In the genomic region with DNA sequence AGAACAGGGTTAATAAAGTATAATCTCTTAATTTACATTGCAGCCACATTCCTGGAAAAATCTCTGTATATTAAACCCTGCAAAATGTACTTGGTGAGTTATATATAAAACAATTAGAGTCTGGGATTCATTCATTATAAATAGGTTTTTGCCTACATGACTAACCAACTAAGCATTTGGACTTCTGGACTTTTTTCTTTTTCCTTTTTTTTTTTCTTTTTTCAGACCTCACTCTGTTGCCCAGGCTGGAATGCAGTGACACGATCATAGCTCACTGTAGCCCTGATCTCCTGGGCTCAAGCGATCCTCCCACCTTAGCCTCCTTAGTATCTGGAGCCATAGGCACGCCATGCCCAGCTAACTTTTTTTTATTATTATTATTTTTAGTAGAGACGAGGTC, we compare ENCODE assay signal across 22 cellular contexts. TPM values are rescaled to one million over a fixed set of nuclear protein-coding genes. Genes with fewer than 3 reads are reported as not detected.
DNase-seq lines count a peak whose midpoint lies in the region; ATAC-seq and TF ChIP-seq lines count a peak whose summit lies in the region.
"Had no signal": no experiment of that assay in that cellular context is flagged by ENCODE, and none has a peak within 500 bp of the region (broad histone marks: within the 10 kb centered on the region; RNA-seq: fewer than 3 reads in every experiment).

No MANE protein-coding gene starts in this region.

- peak overlapping the region; percentile 37 for H3K27ac ChIP-seq in colonic mucosa
- H3K27ac ChIP-seq in CD8-positive, alpha-beta T cell (ENCODE audit: low read depth, low read length): no peak overlapping the region
- H3K27ac ChIP-seq: vagina had no signal

- no peak overlapping the region for H3K9ac ChIP-seq in colonic mucosa (ENCODE audit: low read depth in 2 of 2, low read length in 2 of 2)

- H3K27ac Mint-ChIP-seq in neural crest cell (ENCODE audit: unreplicated experiment): no peak overlapping the region
- no peak overlapping the region for H3K27ac Mint-ChIP-seq in CD8-positive, alpha-beta T cell
- H3K27ac Mint-ChIP-seq: activated CD4-positive, alpha-beta memory T cell treated with anti-CD3 and anti-CD28 coated beads for 36 hours; brain; IgD-negative memory B cell had no signal

- TF ChIP-seq CTCF in AG10803 (conservative IDR thresholded peaks at IDR 0.05; ENCODE audit: low read length) (no peak), colonic mucosa (IDR thresholded peaks at IDR 0.05) (no peak), neural crest cell (conservative IDR thresholded peaks at IDR 0.05) (no peak)
- TF ChIP-seq CTCF in CD8-positive, alpha-beta T cell (IDR thresholded peaks at IDR 0.05): no peak

- CTCF ChIA-PET in CD8-positive, alpha-beta T cell (lab: Charles Lee): no interaction called here

- intact Hi-C loops in colonic mucosa (cut with DNase I): no loop called here
- intact Hi-C loops in CD8-positive, alpha-beta T cell (cut with DNase I, micrococcal nuclease): no loop called here

- no peaks in the 10 kb centered on the region for H3K27me3 ChIP-seq in colonic mucosa
- no peaks in the 10 kb centered on the region for H3K27me3 ChIP-seq in CD8-positive, alpha-beta T cell (ENCODE audit: insufficient read depth, low read length)
- H3K27me3 ChIP-seq: BE2C, Peyer's patch, vagina had no signal

- H3K9me3 Mint-ChIP-seq in neural crest cell: no peaks in the 10 kb centered on the region
- no peaks in the 10 kb centered on the region for H3K9me3 Mint-ChIP-seq in CD8-positive, alpha-beta T cell
- H3K9me3 Mint-ChIP-seq: activated CD4-positive, alpha-beta memory T cell treated with anti-CD3 and anti-CD28 coated beads for 36 hours; activated T-cell treated with anti-CD3 and anti-CD28 coated beads, Interleukin-2, amount 50 U/mL, for 4 hours; IgD-negative memory B cell had no signal

- peaks cover 20% of the 10 kb centered on the region for H3K4me1 Mint-ChIP-seq in neural crest cell
- peaks cover 59% of the 10 kb centered on the region for H3K4me1 Mint-ChIP-seq in CD8-positive, alpha-beta T cell (ENCODE audit: low read depth)

- H3K4me1 ChIP-seq in colonic mucosa: no peaks in the 10 kb centered on the region
- peaks cover 10% of the 10 kb centered on the region for H3K4me1 ChIP-seq in CD8-positive, alpha-beta T cell (ENCODE audit: insufficient read depth, low read length)

- H3K4me3 ChIP-seq in AG10803 (ENCODE audit: low read length): no peak overlapping the region
- H3K4me3 ChIP-seq in colonic mucosa: no peak overlapping the region
- H3K4me3 ChIP-seq in CD8-positive, alpha-beta T cell (ENCODE audit: low read depth, low read length): no peak overlapping the region
- H3K4me3 ChIP-seq: mucosa of descending colon, Peyer's patch, vagina had no signal

- H3K4me3 Mint-ChIP-seq in neural crest cell: peak overlapping the region; percentile 45
- H3K4me3 Mint-ChIP-seq in CD8-positive, alpha-beta T cell: no peak overlapping the region
- H3K4me3 Mint-ChIP-seq: activated CD4-positive, alpha-beta memory T cell treated with anti-CD3 and anti-CD28 coated beads for 36 hours; activated T-cell treated with anti-CD3 and anti-CD28 coated beads, Interleukin-2, amount 50 U/mL, for 4 hours had no signal

- H3K27me3 Mint-ChIP-seq in neural crest cell (ENCODE audit: low read depth): no peaks in the 10 kb centered on the region
- no peaks in the 10 kb centered on the region for H3K27me3 Mint-ChIP-seq in CD8-positive, alpha-beta T cell (ENCODE audit: low read depth)
- H3K27me3 Mint-ChIP-seq: activated CD4-positive, alpha-beta memory T cell treated with anti-CD3 and anti-CD28 coated beads for 36 hours; IgD-negative memory B cell had no signal

- no peaks in the 10 kb centered on the region for H3K36me3 Mint-ChIP-seq in neural crest cell (ENCODE audit: low read depth)
- peaks cover 46% of the 10 kb centered on the region for H3K36me3 Mint-ChIP-seq in CD8-positive, alpha-beta T cell

- no peaks in the 10 kb centered on the region for H3K9me3 ChIP-seq in colonic mucosa
- no peaks in the 10 kb centered on the region for H3K9me3 ChIP-seq in CD8-positive, alpha-beta T cell (ENCODE audit: low read length)
- H3K9me3 ChIP-seq: BE2C, mucosa of descending colon, Peyer's patch, vagina had no signal

- POLR2A ChIA-PET in CD8-positive, alpha-beta T cell (lab: Charles Lee): no interaction called here

- DNase-seq in AG10803 (ENCODE audit: low read depth) (peak; percentile 55), NCI-H226 (peak; percentile 2), colonic mucosa (no peak), neural crest cell (ENCODE audit: low read depth, low spot score) (no peak)
- DNase-seq in CD8-positive, alpha-beta T cell: no peak
- DNase-seq: activated CD4-positive, alpha-beta memory T cell treated with anti-CD3 and anti-CD28 coated beads for 36 hours; activated naive CD4-positive, alpha-beta T cell treated with anti-CD3 and anti-CD28 coated beads, Interleukin-2, amount 50 U/mL, for 16 hours; activated T-cell treated with anti-CD3 and anti-CD28 coated beads, Interleukin-2, amount 50 U/mL, for 4 hours; BE2C; GDM1; mucosa of descending colon; NCI-H69; Peyer's patch; retina; stimulated activated CD4-positive, alpha-beta T cell treated with anti-CD3 and anti-CD28 coated beads, Interleukin-2, amount 100 ng/mL, for 24 hours had no signal

- no peak for TF ChIP-seq POLR2A in GM18505 (IDR thresholded peaks at IDR 0.05; ENCODE audit: borderline replicate concordance, extremely low read depth, insufficient read depth, insufficient read length)

- H3K36me3 ChIP-seq in colonic mucosa: no peaks in the 10 kb centered on the region
- H3K36me3 ChIP-seq in CD8-positive, alpha-beta T cell (ENCODE audit: insufficient read depth, low read length): no peaks in the 10 kb centered on the region
- H3K36me3 ChIP-seq: BE2C, Peyer's patch, vagina had no signal

- ATAC-seq in GM21360 (IDR thresholded peaks at IDR 0.05; ENCODE audit: unreplicated experiment): no peak
- ATAC-seq in CD8-positive, alpha-beta T cell: no peak
- ATAC-seq in GM18505 (IDR thresholded peaks at IDR 0.05; ENCODE audit: unreplicated experiment): no peak
- no peak for ATAC-seq in GM19351 (IDR thresholded peaks at IDR 0.05; ENCODE audit: unreplicated experiment)
- ATAC-seq: activated T-cell treated with anti-CD3 and anti-CD28 coated beads, Interleukin-2, amount 50 U/mL, for 4 hours; esophagus mucosa had no signal

RNA-seq across cellular contexts. Expression of gene DNAJC13, which starts 4.5 kb away (rescaled TPM):
- total RNA-seq in colonic mucosa (10 to 100 TPM; 41.3 to 51.3 TPM), neural crest cell (36.0 and 37.2 TPM in 2 replicates)
- 1 to 10 TPM; 8.1 to 8.5 TPM for total RNA-seq in CD8-positive, alpha-beta T cell

Comparison
In these comparisons a context has a peak if more than half of its experiments do, and no peak if none do; other contexts are left out.
1. DNase-seq: peak in AG10803 (single experiment) and NCI-H226 (single experiment); none in colonic mucosa (single experiment), neural crest cell (single experiment) and CD8-positive, alpha-beta T cell (0 of 7).